ENCODE assay signal across 1 cellular context in the genomic region with DNA sequence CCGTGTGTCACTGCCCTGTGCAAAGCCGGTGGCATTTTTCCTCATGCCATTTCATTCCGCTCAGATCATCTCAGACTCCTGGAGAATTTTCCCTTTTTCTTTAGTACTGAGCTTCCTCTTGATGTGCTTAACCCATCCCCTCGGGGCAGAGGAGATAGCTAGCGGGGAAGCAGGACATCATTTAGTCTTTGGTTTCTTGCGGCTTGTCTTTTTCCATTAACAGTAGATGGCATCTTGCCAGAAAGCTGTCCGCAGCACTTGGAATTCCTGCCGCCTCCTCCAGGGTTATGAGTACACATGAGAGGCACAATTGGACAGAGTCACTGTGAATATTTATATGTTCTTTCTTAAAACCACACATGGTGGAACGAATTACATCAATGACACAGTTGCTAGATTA.
TF ChIP-seq lines count a peak whose summit lies in the region.

No MANE protein-coding gene starts in this region.

TF ChIP-seq in GM23338, 12 proteins besides CTCF, POLR2A, EP300 and RAD21 (continued from another document):
- TF ChIP-seq, protein P1, sequence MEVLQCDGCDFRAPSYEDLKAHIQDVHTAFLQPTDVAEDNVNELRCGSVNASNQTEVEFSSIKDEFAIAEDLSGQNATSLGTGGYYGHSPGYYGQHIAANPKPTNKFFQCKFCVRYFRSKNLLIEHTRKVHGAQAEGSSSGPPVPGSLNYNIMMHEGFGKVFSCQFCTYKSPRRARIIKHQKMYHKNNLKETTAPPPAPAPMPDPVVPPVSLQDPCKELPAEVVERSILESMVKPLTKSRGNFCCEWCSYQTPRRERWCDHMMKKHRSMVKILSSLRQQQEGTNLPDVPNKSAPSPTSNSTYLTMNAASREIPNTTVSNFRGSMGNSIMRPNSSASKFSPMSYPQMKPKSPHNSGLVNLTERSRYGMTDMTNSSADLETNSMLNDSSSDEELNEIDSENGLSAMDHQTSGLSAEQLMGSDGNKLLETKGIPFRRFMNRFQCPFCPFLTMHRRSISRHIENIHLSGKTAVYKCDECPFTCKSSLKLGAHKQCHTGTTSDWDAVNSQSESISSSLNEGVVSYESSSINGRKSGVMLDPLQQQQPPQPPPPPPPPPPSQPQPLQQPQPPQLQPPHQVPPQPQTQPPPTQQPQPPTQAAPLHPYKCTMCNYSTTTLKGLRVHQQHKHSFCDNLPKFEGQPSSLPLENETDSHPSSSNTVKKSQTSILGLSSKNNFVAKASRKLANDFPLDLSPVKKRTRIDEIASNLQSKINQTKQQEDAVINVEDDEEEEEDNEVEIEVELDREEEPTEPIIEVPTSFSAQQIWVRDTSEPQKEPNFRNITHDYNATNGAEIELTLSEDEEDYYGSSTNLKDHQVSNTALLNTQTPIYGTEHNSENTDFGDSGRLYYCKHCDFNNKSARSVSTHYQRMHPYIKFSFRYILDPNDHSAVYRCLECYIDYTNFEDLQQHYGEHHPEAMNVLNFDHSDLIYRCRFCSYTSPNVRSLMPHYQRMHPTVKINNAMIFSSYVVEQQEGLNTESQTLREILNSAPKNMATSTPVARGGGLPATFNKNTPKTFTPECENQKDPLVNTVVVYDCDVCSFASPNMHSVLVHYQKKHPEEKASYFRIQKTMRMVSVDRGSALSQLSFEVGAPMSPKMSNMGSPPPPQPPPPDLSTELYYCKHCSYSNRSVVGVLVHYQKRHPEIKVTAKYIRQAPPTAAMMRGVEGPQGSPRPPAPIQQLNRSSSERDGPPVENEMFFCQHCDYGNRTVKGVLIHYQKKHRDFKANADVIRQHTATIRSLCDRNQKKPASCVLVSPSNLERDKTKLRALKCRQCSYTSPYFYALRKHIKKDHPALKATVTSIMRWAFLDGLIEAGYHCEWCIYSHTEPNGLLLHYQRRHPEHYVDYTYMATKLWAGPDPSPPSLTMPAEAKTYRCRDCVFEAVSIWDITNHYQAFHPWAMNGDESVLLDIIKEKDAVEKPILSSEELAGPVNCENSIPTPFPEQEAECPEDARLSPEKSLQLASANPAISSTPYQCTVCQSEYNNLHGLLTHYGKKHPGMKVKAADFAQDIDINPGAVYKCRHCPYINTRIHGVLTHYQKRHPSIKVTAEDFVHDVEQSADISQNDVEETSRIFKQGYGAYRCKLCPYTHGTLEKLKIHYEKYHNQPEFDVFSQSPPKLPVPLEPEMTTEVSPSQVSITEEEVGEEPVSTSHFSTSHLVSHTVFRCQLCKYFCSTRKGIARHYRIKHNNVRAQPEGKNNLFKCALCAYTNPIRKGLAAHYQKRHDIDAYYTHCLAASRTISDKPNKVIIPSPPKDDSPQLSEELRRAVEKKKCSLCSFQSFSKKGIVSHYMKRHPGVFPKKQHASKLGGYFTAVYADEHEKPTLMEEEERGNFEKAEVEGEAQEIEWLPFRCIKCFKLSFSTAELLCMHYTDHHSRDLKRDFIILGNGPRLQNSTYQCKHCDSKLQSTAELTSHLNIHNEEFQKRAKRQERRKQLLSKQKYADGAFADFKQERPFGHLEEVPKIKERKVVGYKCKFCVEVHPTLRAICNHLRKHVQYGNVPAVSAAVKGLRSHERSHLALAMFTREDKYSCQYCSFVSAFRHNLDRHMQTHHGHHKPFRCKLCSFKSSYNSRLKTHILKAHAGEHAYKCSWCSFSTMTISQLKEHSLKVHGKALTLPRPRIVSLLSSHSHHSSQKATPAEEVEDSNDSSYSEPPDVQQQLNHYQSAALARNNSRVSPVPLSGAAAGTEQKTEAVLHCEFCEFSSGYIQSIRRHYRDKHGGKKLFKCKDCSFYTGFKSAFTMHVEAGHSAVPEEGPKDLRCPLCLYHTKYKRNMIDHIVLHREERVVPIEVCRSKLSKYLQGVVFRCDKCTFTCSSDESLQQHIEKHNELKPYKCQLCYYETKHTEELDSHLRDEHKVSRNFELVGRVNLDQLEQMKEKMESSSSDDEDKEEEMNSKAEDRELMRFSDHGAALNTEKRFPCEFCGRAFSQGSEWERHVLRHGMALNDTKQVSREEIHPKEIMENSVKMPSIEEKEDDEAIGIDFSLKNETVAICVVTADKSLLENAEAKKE (CRISPR knock-in tag; IDR thresholded peaks at IDR 0.05): no peak
